30 cellular contexts compared by ENCODE assay signal in the genomic region with DNA sequence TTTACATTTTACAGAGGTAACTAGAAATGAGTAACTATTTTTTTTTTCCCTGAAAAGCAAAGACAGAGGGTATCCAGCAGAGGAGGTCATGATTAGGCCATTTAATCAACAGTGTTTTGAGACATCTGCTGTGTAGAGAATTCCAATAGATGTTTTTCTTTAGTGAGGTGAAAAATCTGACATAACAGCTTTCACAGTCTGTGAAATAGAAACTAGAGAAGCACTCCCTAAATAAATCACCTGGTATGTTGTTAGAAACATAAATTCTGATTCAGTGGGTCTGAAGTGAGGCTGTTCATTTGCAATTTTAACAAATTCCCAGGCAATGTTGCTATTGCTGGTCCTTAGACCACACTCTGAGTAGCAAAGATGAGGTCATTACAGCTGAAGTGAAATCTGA.
"Had no signal": no experiment of that assay in that cellular context is flagged by ENCODE, and none has a peak within 500 bp of the region (broad histone marks: within the 10 kb centered on the region; RNA-seq: fewer than 3 reads in every experiment).

No MANE protein-coding gene starts in this region.

- H3K36me3 ChIP-seq: MG63, SJSA1 had no signal

- H3K4me3 ChIP-seq: MG63, PC-9, SJSA1 had no signal

- H3K9ac ChIP-seq: SK-N-SH had no signal

- ATAC-seq: Panc1, Right ventricle myocardium inferior had no signal

- H3K9me3 ChIP-seq: MG63 had no signal

- DNase-seq: Kasumi-1, MG63, MV-4-11, NCI-H1092, NCI-H1105, NCI-H1417 treated with DMSO at 0.1 percent for 48 hours, NCI-H1436 treated with DMSO at 0.1 percent for 48 hours, NCI-H1694 treated with DMSO at 0.1 percent for 48 hours, NCI-H187 treated with DMSO at 0.1 percent for 48 hours, NCI-H2029, NCI-H2081, NCI-H2171 treated with DMSO at 0.1 percent for 48 hours, NCI-H226, NCI-H446 treated with DMSO at 0.1 percent for 48 hours, NCI-H510A, NCI-H524, NCI-H526, NCI-H69, NCI-H748 treated with DMSO at 0.1 percent for 48 hours, NCI-H82, PC-9, SHP77, SIG-M5, SK-N-SH, SW 1271, T-helper 1 cell had no signal

- H2AFZ ChIP-seq: PC-9 had no signal

- H3K27ac ChIP-seq: PC-9, RWPE1, SJSA1 had no signal

- H3K4me1 ChIP-seq: SJSA1 had no signal

- H3K27me3 ChIP-seq: MG63, SJSA1 had no signal

- H3K4me2 ChIP-seq: PC-9, SK-N-SH had no signal
